ENCODE assay signal across 13 cellular contexts in the genomic region with DNA sequence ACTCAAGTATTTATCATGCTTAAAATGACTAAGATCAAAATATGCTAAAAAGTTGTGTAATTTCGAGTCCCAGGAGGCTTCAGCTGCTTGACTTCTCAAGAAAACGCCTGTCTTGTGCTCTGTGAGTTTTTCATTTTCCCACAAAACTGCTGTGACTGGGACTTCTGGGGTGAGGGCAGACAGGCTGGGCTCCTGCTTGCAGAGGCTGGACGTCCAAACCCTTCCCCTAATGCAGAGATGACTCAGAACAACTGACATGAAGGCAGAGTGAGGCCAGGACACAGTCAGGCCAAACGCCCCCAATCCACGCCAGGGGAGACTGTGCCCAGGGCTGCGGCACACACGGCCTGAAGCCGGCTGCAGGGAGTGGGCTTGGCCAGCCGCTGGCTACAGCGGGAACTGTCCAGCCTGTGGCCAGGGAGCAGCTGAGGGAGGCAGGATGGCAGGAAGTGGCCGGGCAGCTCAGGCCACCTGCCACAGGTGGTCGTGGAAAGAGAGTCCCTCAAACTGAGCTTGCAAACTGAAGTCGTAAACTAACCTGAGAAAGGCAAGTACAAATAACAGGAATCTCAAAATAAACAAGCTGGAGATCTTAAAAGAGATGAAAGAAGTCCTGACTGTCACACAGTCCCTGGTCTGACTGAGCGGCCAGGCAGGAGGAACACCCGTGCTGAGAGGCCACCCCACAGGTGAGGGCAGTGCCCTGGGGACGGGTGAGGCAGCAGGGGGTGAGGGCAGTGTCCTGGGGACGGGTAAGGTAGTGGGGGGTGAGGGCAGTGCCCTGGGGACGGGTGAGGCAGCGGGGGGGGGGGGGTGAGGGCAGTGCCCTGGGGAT. TPM values are rescaled to one million over a fixed set of nuclear protein-coding genes. Genes with fewer than 3 reads are reported as not detected.
DNase-seq lines count a peak whose midpoint lies in the region; ATAC-seq, FAIRE-seq and TF ChIP-seq lines count a peak whose summit lies in the region.
"Had no signal": no experiment of that assay in that cellular context is flagged by ENCODE, and none has a peak within 500 bp of the region (broad histone marks: within the 10 kb centered on the region; RNA-seq: fewer than 3 reads in every experiment).

No MANE protein-coding gene starts in this region.

- no peaks in the 10 kb centered on the region for H3K27me3 ChIP-seq in H7 (ENCODE audit: control insufficient read depth, insufficient read depth, low read length)
- H3K27me3 ChIP-seq: tibial artery had no signal

- TF ChIP-seq CTCF in A549 (IDR thresholded peaks at IDR 0.05): no peak

- H3K36me3 ChIP-seq in H7 (replicated peaks; ENCODE audit: control insufficient read depth, insufficient read depth, low read length): no peaks in the 10 kb centered on the region; the same call in 1 of the 2 replicates

- H3K4me3 ChIP-seq in A549 (no peak overlapping the region), H7 (ENCODE audit: insufficient read depth, low read depth, low read length) (no peak overlapping the region)
- H3K4me3 ChIP-seq: tibial artery had no signal

- H3K27ac ChIP-seq in A549: no peak overlapping the region
- H3K27ac ChIP-seq: tibial artery had no signal

- no peak for TF ChIP-seq POLR2A in A549 (IDR thresholded peaks at IDR 0.05; ENCODE audit: low read length)
- TF ChIP-seq POLR2A in H54 (IDR thresholded peaks at IDR 0.05; ENCODE audit: low read depth, low read length): no peak

- TF ChIP-seq EP300 in A549 (IDR thresholded peaks at IDR 0.05): no peak

- peak; percentile 51 to 53 for ATAC-seq in A549
- ATAC-seq: WTC11 had no signal

- WGBS in A549 (ENCODE audit: missing lambda C conversion rate): 64% methylated on average over 14 of the region's 19 CpGs

- no peak overlapping the region for H3K4me2 ChIP-seq in A549

- no peak for FAIRE-seq in A549 (lab: Jason Lieb, UNC)
- FAIRE-seq in H54 (lab: Jason Lieb, UNC): no peak

- TF ChIP-seq RAD21 in A549 (conservative IDR thresholded peaks at IDR 0.05 in 1 of 2, IDR thresholded peaks at IDR 0.05 in 1 of 2): no peak

- POLR2A ChIA-PET in A549 (lab: Yijun Ruan, JAX): no interaction called here

- H3K9me3 ChIP-seq in A549: no peaks in the 10 kb centered on the region
- H3K9me3 ChIP-seq: tibial artery had no signal

- DNase-seq in A549 (ENCODE audit: low read depth in 1 of 2, low spot score in 1 of 2): no peak
- DNase-seq in H7: peak; percentile 48
- DNase-seq in astrocyte of the hippocampus (ENCODE audit: low read depth, low spot score): peak; percentile 34
- DNase-seq in iris pigment epithelial cell (ENCODE audit: low read depth): peak; percentile 80
- DNase-seq in H54 (ENCODE audit: insufficient read length, low spot score): no peak
- no peak for DNase-seq in NCI-H524 treated with DMSO at 0.1 percent for 48 hours (lab: John Stamatoyannopoulos, UW)
- DNase-seq in NCI-H1105 treated with DMSO at 0.1 percent for 48 hours (lab: John Stamatoyannopoulos, UW): no peak
- no peak for DNase-seq in SHP77 (lab: John Stamatoyannopoulos, UW)
- DNase-seq: activated gamma-delta T cell treated with Interleukin-2 at 50 U/mL for 16 hours; CD4-positive, alpha-beta memory T cell; NCI-H1694 had no signal

- H3K4me1 ChIP-seq in A549: peaks cover 15% of the 10 kb centered on the region

- CTCF ChIA-PET in A549 (lab: Yijun Ruan, JAX): interaction anchor here (0.9 to 1.5 kb wide), 3 partner anchors 18 to 46 kb away, joined by 3 to 5 read pairs (median 3); no protein-coding TSS in a partner anchor

TF ChIP-seq in A549, 52 proteins besides CTCF, POLR2A, EP300 and RAD21:
- no peak for TF ChIP-seq FOSL2 (IDR thresholded peaks at IDR 0.05)
- TF ChIP-seq FOSL2 (CRISPR knock-in tag; IDR thresholded peaks at IDR 0.05): 0 out of 2 replicates have a peak, but pooled peaks have one; percentile 3
- TF ChIP-seq, protein P1, sequence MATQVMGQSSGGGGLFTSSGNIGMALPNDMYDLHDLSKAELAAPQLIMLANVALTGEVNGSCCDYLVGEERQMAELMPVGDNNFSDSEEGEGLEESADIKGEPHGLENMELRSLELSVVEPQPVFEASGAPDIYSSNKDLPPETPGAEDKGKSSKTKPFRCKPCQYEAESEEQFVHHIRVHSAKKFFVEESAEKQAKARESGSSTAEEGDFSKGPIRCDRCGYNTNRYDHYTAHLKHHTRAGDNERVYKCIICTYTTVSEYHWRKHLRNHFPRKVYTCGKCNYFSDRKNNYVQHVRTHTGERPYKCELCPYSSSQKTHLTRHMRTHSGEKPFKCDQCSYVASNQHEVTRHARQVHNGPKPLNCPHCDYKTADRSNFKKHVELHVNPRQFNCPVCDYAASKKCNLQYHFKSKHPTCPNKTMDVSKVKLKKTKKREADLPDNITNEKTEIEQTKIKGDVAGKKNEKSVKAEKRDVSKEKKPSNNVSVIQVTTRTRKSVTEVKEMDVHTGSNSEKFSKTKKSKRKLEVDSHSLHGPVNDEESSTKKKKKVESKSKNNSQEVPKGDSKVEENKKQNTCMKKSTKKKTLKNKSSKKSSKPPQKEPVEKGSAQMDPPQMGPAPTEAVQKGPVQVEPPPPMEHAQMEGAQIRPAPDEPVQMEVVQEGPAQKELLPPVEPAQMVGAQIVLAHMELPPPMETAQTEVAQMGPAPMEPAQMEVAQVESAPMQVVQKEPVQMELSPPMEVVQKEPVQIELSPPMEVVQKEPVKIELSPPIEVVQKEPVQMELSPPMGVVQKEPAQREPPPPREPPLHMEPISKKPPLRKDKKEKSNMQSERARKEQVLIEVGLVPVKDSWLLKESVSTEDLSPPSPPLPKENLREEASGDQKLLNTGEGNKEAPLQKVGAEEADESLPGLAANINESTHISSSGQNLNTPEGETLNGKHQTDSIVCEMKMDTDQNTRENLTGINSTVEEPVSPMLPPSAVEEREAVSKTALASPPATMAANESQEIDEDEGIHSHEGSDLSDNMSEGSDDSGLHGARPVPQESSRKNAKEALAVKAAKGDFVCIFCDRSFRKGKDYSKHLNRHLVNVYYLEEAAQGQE (IDR thresholded peaks at IDR 0.05): no peak

RNA-seq across cellular contexts. Expression of a gene that starts 21.3 kb away (rescaled TPM):
- 18.0 and 18.4 TPM in 2 replicates for polyA plus RNA-seq in A549 (2011; rRNA removed)
- 16.4 and 22.2 TPM in 2 replicates for polyA plus RNA-seq in A549 (2012; cell fraction: cytosol; rRNA removed)
- 121 and 156 TPM in 2 replicates for polyA plus RNA-seq in A549 (2012; cell fraction: nucleus; rRNA removed)
- 15.9 to 21.4 TPM (median 19.5 TPM) in 3 replicates for polyA plus RNA-seq in A549 (2017; fragmentation: RNase III; extraction: RNeasy Plus Mini Kit Qiagen cat#74134 plus additional on column Dnase treatment)
- 15.9 and 16.2 TPM in 2 replicates for polyA minus RNA-seq in A549 (2011; rRNA and poly(A)+ RNA removed)
- total RNA-seq in H7 (2014; rRNA removed; shearing (Covaris generic)): 16.6 and 24.6 TPM in 2 replicates

RNA-seq across cellular contexts. Expression of a gene that starts 21.6 kb away (rescaled TPM):
- 14.9 and 15.2 TPM in 2 replicates for polyA plus RNA-seq in A549 (2011; rRNA removed)
- 25.1 and 30.2 TPM in 2 replicates for polyA plus RNA-seq in A549 (2012; cell fraction: cytosol; rRNA removed)
- 34.1 and 40.7 TPM in 2 replicates for polyA plus RNA-seq in A549 (2012; cell fraction: nucleus; rRNA removed)
- 19.8 to 21.9 TPM (median 20.8 TPM) in 3 replicates for polyA plus RNA-seq in A549 (2017; fragmentation: RNase III; extraction: RNeasy Plus Mini Kit Qiagen cat#74134 plus additional on column Dnase treatment)
- polyA minus RNA-seq in A549 (2011; rRNA and poly(A)+ RNA removed): 18.8 and 27.1 TPM in 2 replicates
- total RNA-seq in H7 (2014; rRNA removed; shearing (Covaris generic)): 26.2 and 28.6 TPM in 2 replicates

RNA-seq across cellular contexts. Expression of a gene that starts 25.3 kb away (rescaled TPM):
- polyA plus RNA-seq in A549 (2011; rRNA removed) (not detected in 2 replicates), A549 (2017; fragmentation: RNase III; extraction: RNeasy Plus Mini Kit Qiagen cat#74134 plus additional on column Dnase treatment) (not detected in 3 replicates)
- polyA plus RNA-seq in A549 (2012; cell fraction: cytosol; rRNA removed): not detected in 2 replicates
- polyA plus RNA-seq in A549 (2012; cell fraction: nucleus; rRNA removed): 0.06 and 0.11 TPM in 2 replicates
- polyA minus RNA-seq in A549 (2011; rRNA and poly(A)+ RNA removed): not detected in 2 replicates
- total RNA-seq in H7 (2014; rRNA removed; shearing (Covaris generic)): not detected in 2 replicates
- total RNA-seq: CD4-positive, alpha-beta memory T cell had no signal
- polyA plus RNA-seq: CD4-positive, alpha-beta memory T cell had no signal

RNA-seq across cellular contexts. Expression of a gene that starts 37.8 kb away (rescaled TPM):
- polyA plus RNA-seq in A549 (2011; rRNA removed): 0.32 and 0.43 TPM in 2 replicates
- polyA plus RNA-seq in A549 (2012; cell fraction: cytosol; rRNA removed): 0.74 and 0.80 TPM in 2 replicates
- 0.55 and 0.59 TPM in 2 replicates for polyA plus RNA-seq in A549 (2012; cell fraction: nucleus; rRNA removed)
- polyA plus RNA-seq in A549 (2017; fragmentation: RNase III; extraction: RNeasy Plus Mini Kit Qiagen cat#74134 plus additional on column Dnase treatment): 0.50 to 0.66 TPM (median 0.55 TPM) in 3 replicates
- polyA minus RNA-seq in A549 (2011; rRNA and poly(A)+ RNA removed): 0.44 and 0.58 TPM in 2 replicates
- total RNA-seq in H7 (2014; rRNA removed; shearing (Covaris generic)): 1.1 and 1.9 TPM in 2 replicates
- total RNA-seq: CD4-positive, alpha-beta memory T cell had no signal
- polyA plus RNA-seq: CD4-positive, alpha-beta memory T cell had no signal

RNA-seq across cellular contexts. Expression of a gene that starts 53.7 kb away (rescaled TPM):
- polyA plus RNA-seq in A549 (2011; rRNA removed): 68.6 and 81.8 TPM in 2 replicates
- polyA plus RNA-seq in A549 (2012; cell fraction: cytosol; rRNA removed): 103 and 118 TPM in 2 replicates
- polyA plus RNA-seq in A549 (2012; cell fraction: nucleus; rRNA removed): 189 and 277 TPM in 2 replicates
- 74.3 to 89.8 TPM (median 86.5 TPM) in 3 replicates for polyA plus RNA-seq in A549 (2017; fragmentation: RNase III; extraction: RNeasy Plus Mini Kit Qiagen cat#74134 plus additional on column Dnase treatment)
- polyA minus RNA-seq in A549 (2011; rRNA and poly(A)+ RNA removed): 63.4 and 73.2 TPM in 2 replicates
- total RNA-seq in H7 (2014; rRNA removed; shearing (Covaris generic)): 62.8 and 76.1 TPM in 2 replicates

Comparison
In these comparisons a context has a peak if more than half of its experiments do, and no peak if none do; other contexts are left out.
1. DNase-seq: peak in H7 (single experiment), astrocyte of the hippocampus (single experiment) and iris pigment epithelial cell (single experiment); none in A549 (0 of 2), H54 (single experiment), NCI-H524 treated with DMSO at 0.1 percent for 48 hours (single experiment), NCI-H1105 treated with DMSO at 0.1 percent for 48 hours (single experiment) and SHP77 (0 of 2).